In the genomic region with DNA sequence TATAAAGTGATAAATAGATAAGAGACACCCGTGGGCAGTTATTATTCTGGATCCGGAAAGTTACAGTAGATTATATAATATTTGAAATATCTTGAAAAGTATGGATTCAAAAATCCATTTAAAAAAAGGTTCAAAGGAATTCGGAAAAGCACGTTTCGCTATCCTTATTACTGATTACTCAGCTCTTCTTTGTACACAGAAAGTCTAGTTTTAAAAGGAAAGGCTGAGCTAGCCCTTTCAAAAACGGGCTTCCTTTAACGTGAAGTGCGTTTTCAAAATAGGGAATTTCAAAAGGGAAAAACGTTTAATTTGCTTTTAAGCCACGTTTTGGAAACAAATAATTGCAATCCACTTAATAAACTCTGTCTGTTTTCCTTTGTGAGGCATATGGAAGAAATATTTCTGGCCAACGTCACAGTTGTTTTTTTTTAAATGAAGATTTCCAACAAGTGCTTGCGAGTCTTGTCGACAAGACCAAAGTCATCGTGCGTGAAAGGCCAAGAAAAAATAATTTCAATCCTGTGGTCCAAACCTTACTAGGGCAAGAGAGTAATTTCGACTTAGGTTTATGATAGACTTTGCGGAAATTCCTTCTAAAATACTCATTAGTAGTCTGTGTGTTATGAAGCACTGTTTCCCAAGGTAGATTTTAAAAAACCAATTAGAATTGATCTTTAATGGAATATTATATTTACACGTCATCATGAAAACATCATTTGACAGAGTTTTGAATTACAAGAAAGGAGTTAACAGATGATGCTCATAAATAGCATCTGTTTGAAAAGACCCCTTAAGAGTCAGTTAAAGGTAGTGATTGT, we compare ENCODE assay signal across 8 cellular contexts. TPM values are rescaled to one million over a fixed set of nuclear protein-coding genes. Genes with fewer than 3 reads are reported as not detected.
DNase-seq lines count a peak whose midpoint lies in the region; ATAC-seq and TF ChIP-seq lines count a peak whose summit lies in the region.

No MANE protein-coding gene starts in this region.

- intact Hi-C loops in left colon (cut with DNase I, micrococcal nuclease), result no loop called here

- H3K27me3 ChIP-seq in SK-N-SH (ENCODE audit: insufficient read depth), result no peaks in the 10 kb centered on the region
- H3K27me3 ChIP-seq in effector memory CD4-positive, alpha-beta T cell (replicated peaks; ENCODE audit: control insufficient read depth, insufficient read depth, low read length, poor library complexity, severe bottlenecking), result no peaks in the 10 kb centered on the region

- peak overlapping the region in 7 of 10 donors; percentile 29 to 94 (median 60) for H3K27ac Mint-ChIP-seq in naive thymus-derived CD8-positive, alpha-beta T cell

- peaks cover 0 to 5% (median 3%) of the 10 kb centered on the region in 3 donors for H3K36me3 Mint-ChIP-seq in naive thymus-derived CD8-positive, alpha-beta T cell

- TF ChIP-seq CTCF in SK-N-SH (IDR thresholded peaks at IDR 0.05), result no peak

- H3K36me3 ChIP-seq in SK-N-SH (replicated peaks in 1 of 2; ENCODE audit: control insufficient read depth in 1 of 2, insufficient read depth in 2 of 2, low read length in 1 of 2), result no peaks in the 10 kb centered on the region
- no peaks in the 10 kb centered on the region for H3K36me3 ChIP-seq in effector memory CD4-positive, alpha-beta T cell (ENCODE audit: control insufficient read depth, insufficient read depth, low read length)

- H3K4me3 Mint-ChIP-seq in naive thymus-derived CD8-positive, alpha-beta T cell, result peak overlapping the region; percentile 70 to 89 (median 80)

- H3K9me3 Mint-ChIP-seq in naive thymus-derived CD8-positive, alpha-beta T cell, result no peaks in the 10 kb centered on the region

- H3K27me3 Mint-ChIP-seq in naive thymus-derived CD8-positive, alpha-beta T cell, result peaks cover 23 to 38% (median 32%) of the 10 kb centered on the region in 5 donors

- no peaks in the 10 kb centered on the region for H3K9me2 ChIP-seq in SK-N-SH

- no peak for TF ChIP-seq RAD21 in SK-N-SH (IDR thresholded peaks at IDR 0.05; ENCODE audit: low read length)

- CTCF ChIA-PET in SK-N-SH (lab: Yijun Ruan, JAX), result interaction anchor here (1.1 to 11.1 kb wide), 4 partner anchors 12 to 204 kb away, joined by 3 to 101 read pairs (median 7); no protein-coding TSS in a partner anchor

- peak overlapping the region; percentile 93 for H3K4me2 ChIP-seq in SK-N-SH

- H3K4me1 ChIP-seq in SK-N-SH (ENCODE audit: control insufficient read depth in 1 of 2, insufficient read depth in 2 of 2, low read depth in 1 of 2, low read length in 1 of 2), result peaks cover 22 to 41% of the 10 kb centered on the region in 2 experiments; a peak in 3 of 4 replicates
- H3K4me1 ChIP-seq in effector memory CD4-positive, alpha-beta T cell (ENCODE audit: control insufficient read depth, insufficient read depth, low read length, poor library complexity, severe bottlenecking), result peaks cover 9% of the 10 kb centered on the region

- DNase-seq in SK-N-SH, result no peak
- no peak for DNase-seq in effector memory CD4-positive, alpha-beta T cell
- no peak for DNase-seq in naive thymus-derived CD8-positive, alpha-beta T cell
- DNase-seq in iPS-NIHi7 (ENCODE audit: extremely low spot score), result no peak
- DNase-seq in left colon, result no peak

- TF ChIP-seq EP300 in SK-N-SH (IDR thresholded peaks at IDR 0.05; ENCODE audit: borderline replicate concordance in 1 of 2, low read depth in 1 of 2, low read length in 1 of 2), result no peak

- no peaks in the 10 kb centered on the region for H3K9me3 ChIP-seq in SK-N-SH
- H3K9me3 ChIP-seq in effector memory CD4-positive, alpha-beta T cell (ENCODE audit: control insufficient read depth, low read length), result no peaks in the 10 kb centered on the region

- POLR2A ChIA-PET in SK-N-SH (lab: Yijun Ruan, JAX), result interaction anchor here (0.7 to 2.9 kb wide), 5 partner anchors 10 to 205 kb away, joined by 3 to 21 read pairs (median 12); no protein-coding TSS in a partner anchor
- POLR2A ChIA-PET in naive thymus-derived CD8-positive, alpha-beta T cell (lab: Charles Lee), result interaction anchor here (1.3 to 1.4 kb wide), 2 partner anchors 9 to 475 kb away, joined by 3 to 9 read pairs; a partner anchor contains a TSS

- no peaks in the 10 kb centered on the region for H4K20me1 ChIP-seq in SK-N-SH (ENCODE audit: insufficient read depth)

- H3K79me2 ChIP-seq in SK-N-SH (ENCODE audit: insufficient read depth), result peaks cover 40% of the 10 kb centered on the region

- H3K4me1 Mint-ChIP-seq in naive thymus-derived CD8-positive, alpha-beta T cell, result peaks cover 18 to 35% (median 25%) of the 10 kb centered on the region in 4 donors

- 2% methylated on average over 18 of the region's 18 CpGs for WGBS in SK-N-SH (ENCODE audit: low lambda C conversion rate)

- H2AFZ ChIP-seq in SK-N-SH (ENCODE audit: low read depth), result peak overlapping the region; percentile 25; the same call in 1 of the 2 replicates

- peak overlapping the region; percentile 70 to 76 for H3K4me3 ChIP-seq in SK-N-SH (ENCODE audit: low read depth in 2 of 2, low read length in 1 of 2)
- H3K4me3 ChIP-seq in effector memory CD4-positive, alpha-beta T cell (ENCODE audit: insufficient read depth, low read depth, low read length, poor library complexity, severe bottlenecking), result peak overlapping the region; percentile 59

- ATAC-seq in SK-N-SH treated with all-trans-retinoic acid at 6 μM for 48 hours (no peak), GM19023 (IDR thresholded peaks at IDR 0.05; ENCODE audit: unreplicated experiment) (no peak), left colon (no peak)
- ATAC-seq in naive thymus-derived CD8-positive, alpha-beta T cell, result no peak

- peak overlapping the region; percentile 98 to 99 for H3K27ac ChIP-seq in SK-N-SH (ENCODE audit: low read depth in 2 of 2, low read length in 1 of 2)
- H3K27ac ChIP-seq in effector memory CD4-positive, alpha-beta T cell (ENCODE audit: insufficient read depth, low read length, poor library complexity, severe bottlenecking), result peak overlapping the region; percentile 73

- H3F3A ChIP-seq in SK-N-SH (replicated peaks; ENCODE audit: insufficient read depth), result peaks cover 52% of the 10 kb centered on the region

- H3K9ac ChIP-seq in SK-N-SH, result peak overlapping the region; percentile 94

TF ChIP-seq in SK-N-SH, 30 proteins besides CTCF, POLR2A, EP300 and RAD21 (continues in another document):
- TF ChIP-seq TCF12 (IDR thresholded peaks at IDR 0.05) (0 out of 2 replicates have a peak, but pooled peaks have one; percentile 18), JUND (IDR thresholded peaks at IDR 0.05) (no peak), NRF1 (IDR thresholded peaks at IDR 0.05; ENCODE audit: low read depth, low read length) (no peak), FOXM1 (IDR thresholded peaks at IDR 0.05; ENCODE audit: low read depth) (peak; percentile 79; the same call in 1 of the 2 replicates), YY1 (IDR thresholded peaks at IDR 0.05; ENCODE audit: low read depth) (0 out of 2 replicates have a peak, but pooled peaks have one; percentile 4), SIN3A (IDR thresholded peaks at IDR 0.05; ENCODE audit: borderline replicate concordance, low read depth, low read length) (no peak), TEAD4 (IDR thresholded peaks at IDR 0.05; ENCODE audit: borderline replicate concordance, insufficient read depth) (no peak), RXRA (IDR thresholded peaks at IDR 0.05; ENCODE audit: borderline replicate concordance, low read depth) (no peak)

TF ChIP-seq in SK-N-SH treated with all-trans-retinoic acid at 6 μM for 48 hours, 23 proteins besides CTCF, POLR2A, EP300 and RAD21:
- TF ChIP-seq ESRRG (CRISPR knock-in tag; IDR thresholded peaks at IDR 0.05), result no peak
- no peak for TF ChIP-seq CSDC2 (CRISPR knock-in tag; IDR thresholded peaks at IDR 0.05)
- TF ChIP-seq GLIS3 (CRISPR knock-in tag; IDR thresholded peaks at IDR 0.05), result no peak

TF ChIP-seq in PFSK-1, 5 proteins besides CTCF, POLR2A, EP300 and RAD21 (continues in another document):
- TF ChIP-seq TAF1 (IDR thresholded peaks at IDR 0.05; ENCODE audit: borderline replicate concordance, insufficient read depth, low read length), result 0 out of 2 replicates have a peak, but pooled peaks have one; percentile 26
- TF ChIP-seq, protein P1, sequence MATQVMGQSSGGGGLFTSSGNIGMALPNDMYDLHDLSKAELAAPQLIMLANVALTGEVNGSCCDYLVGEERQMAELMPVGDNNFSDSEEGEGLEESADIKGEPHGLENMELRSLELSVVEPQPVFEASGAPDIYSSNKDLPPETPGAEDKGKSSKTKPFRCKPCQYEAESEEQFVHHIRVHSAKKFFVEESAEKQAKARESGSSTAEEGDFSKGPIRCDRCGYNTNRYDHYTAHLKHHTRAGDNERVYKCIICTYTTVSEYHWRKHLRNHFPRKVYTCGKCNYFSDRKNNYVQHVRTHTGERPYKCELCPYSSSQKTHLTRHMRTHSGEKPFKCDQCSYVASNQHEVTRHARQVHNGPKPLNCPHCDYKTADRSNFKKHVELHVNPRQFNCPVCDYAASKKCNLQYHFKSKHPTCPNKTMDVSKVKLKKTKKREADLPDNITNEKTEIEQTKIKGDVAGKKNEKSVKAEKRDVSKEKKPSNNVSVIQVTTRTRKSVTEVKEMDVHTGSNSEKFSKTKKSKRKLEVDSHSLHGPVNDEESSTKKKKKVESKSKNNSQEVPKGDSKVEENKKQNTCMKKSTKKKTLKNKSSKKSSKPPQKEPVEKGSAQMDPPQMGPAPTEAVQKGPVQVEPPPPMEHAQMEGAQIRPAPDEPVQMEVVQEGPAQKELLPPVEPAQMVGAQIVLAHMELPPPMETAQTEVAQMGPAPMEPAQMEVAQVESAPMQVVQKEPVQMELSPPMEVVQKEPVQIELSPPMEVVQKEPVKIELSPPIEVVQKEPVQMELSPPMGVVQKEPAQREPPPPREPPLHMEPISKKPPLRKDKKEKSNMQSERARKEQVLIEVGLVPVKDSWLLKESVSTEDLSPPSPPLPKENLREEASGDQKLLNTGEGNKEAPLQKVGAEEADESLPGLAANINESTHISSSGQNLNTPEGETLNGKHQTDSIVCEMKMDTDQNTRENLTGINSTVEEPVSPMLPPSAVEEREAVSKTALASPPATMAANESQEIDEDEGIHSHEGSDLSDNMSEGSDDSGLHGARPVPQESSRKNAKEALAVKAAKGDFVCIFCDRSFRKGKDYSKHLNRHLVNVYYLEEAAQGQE (IDR thresholded peaks at IDR 0.05; ENCODE audit: insufficient read depth in 1 of 2, low read depth in 2 of 2, low read length in 2 of 2), result no peak

RNA-seq across cellular contexts. Expression of a gene that starts 2.4 kb away (rescaled TPM):
- 0.38 and 0.47 TPM in 2 replicates for polyA plus RNA-seq in SK-N-SH (2012; rRNA removed)
- polyA plus RNA-seq in SK-N-SH (2012; cell fraction: cytosol; rRNA removed), result 0.29 and 0.42 TPM in 2 replicates
- polyA plus RNA-seq in SK-N-SH (2012; cell fraction: nucleus; rRNA removed), result 1.1 and 1.8 TPM in 2 replicates
- polyA plus RNA-seq in PFSK-1 (2012; ENCODE audit: insufficient read length, low read depth), result 1.8 TPM
- total RNA-seq in naive thymus-derived CD8-positive, alpha-beta T cell, result under 1 TPM in 1 of 2 experiments, not detected in 1; 0.08 TPM
- not detected for polyA plus RNA-seq in naive thymus-derived CD8-positive, alpha-beta T cell
- total RNA-seq in left colon, result under 1 TPM in 1 of 2 donors, not detected in 1; 0.95 TPM

RNA-seq across cellular contexts. Expression of a gene that starts 6.2 kb away (rescaled TPM):
- polyA plus RNA-seq in SK-N-SH (2012; rRNA removed), result 23.9 and 26.0 TPM in 2 replicates
- polyA plus RNA-seq in SK-N-SH (2012; cell fraction: cytosol; rRNA removed), result 21.8 and 23.5 TPM in 2 replicates
- polyA plus RNA-seq in SK-N-SH (2012; cell fraction: nucleus; rRNA removed), result 44.7 and 64.0 TPM in 2 replicates
- polyA plus RNA-seq in PFSK-1 (2012; ENCODE audit: insufficient read length, low read depth), result 61.1 TPM
- total RNA-seq in naive thymus-derived CD8-positive, alpha-beta T cell, result 10 to 100 TPM; 63.5 to 64.7 TPM
- 1 to 10 TPM; 3.5 to 4.6 (median 4.4) TPM for polyA plus RNA-seq in naive thymus-derived CD8-positive, alpha-beta T cell
- total RNA-seq in left colon, result 10 to 100 TPM; 23.8 to 31.5 TPM
